ENCODE assay signal across 8 cellular contexts in the genomic region with DNA sequence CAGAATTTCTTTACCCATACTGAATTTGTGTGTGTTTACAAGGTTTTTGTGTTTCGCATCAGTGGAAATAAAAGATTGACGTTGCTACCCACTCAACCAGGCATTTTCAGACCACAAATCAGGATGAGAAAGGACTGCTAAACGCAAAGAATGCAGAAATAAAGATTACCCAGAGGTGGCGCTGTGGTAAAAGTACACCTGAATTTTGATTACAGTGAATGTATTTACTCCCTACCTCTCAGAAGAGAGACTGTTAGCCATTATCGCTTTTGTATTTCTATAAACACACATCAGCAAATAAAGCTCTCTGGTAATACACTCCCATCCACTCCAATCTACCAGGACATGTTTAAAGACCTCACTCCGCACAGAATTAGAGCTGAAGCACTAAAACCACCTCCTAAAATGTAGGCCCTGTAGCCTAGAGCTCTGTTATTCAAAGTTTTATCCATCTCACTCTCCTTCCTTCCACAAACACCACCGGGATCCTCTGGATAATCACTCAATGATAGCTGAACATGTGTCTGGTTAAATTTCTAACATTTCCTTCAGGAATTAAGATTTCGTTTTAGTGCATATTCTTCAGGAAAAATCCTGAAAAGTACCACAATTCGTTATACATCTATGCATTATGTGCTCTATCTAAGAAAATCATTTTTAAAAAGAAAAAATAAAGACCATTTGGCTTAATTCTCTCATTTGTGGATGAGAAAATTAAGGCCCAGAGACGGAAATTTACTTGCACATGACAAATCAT.
DNase-seq lines count a peak whose midpoint lies in the region; ATAC-seq, FAIRE-seq and TF ChIP-seq lines count a peak whose summit lies in the region.

No MANE protein-coding gene starts in this region.

- H3K4me3 ChIP-seq in AG04449 (ENCODE audit: low read depth, low read length) (no peak overlapping the region), epithelial cell of esophagus (ENCODE audit: low read length) (no peak overlapping the region), neutrophil (ENCODE audit: low read depth in 1 of 2, low read length in 1 of 2) (no peak overlapping the region)

- no peaks in the 10 kb centered on the region for H3K27me3 ChIP-seq in neutrophil

- ATAC-seq in GM18520 (IDR thresholded peaks at IDR 0.05; ENCODE audit: unreplicated experiment), result no peak
- ATAC-seq in HG03159 (IDR thresholded peaks at IDR 0.05; ENCODE audit: unreplicated experiment), result no peak

- DNase-seq in AG04449 (ENCODE audit: low read depth, low spot score) (no peak), GM10248 (ENCODE audit: extremely low spot score) (peak; percentile 41), NCI-H146 treated with DMSO at 0.1 percent for 48 hours (lab: John Stamatoyannopoulos, UW; ENCODE audit: unreplicated experiment) (peak; percentile 45), epithelial cell of esophagus (ENCODE audit: low read depth) (peak; percentile 71)

- H3K27ac ChIP-seq in neutrophil, result no peak overlapping the region

- FAIRE-seq in TTC549 (lab: Jason Lieb, UNC), result peak; percentile 76

- CTCF ChIA-PET in AG04449 (lab: Yijun Ruan, JAX), result interaction anchor here (0.6 to 3.9 kb wide), 42 partner anchors 9 to 977 kb away, joined by 3 to 37 read pairs (median 4); no protein-coding TSS in a partner anchor
- CTCF ChIA-PET in GM10248 (lab: Yijun Ruan, JAX), result interaction anchor here (0.6 to 3.5 kb wide), 24 partner anchors 10 to 736 kb away, joined by 3 to 42 read pairs (median 4); no protein-coding TSS in a partner anchor

- POLR2A ChIA-PET in AG04449 (lab: Yijun Ruan, JAX) (no interaction called here), GM10248 (lab: Yijun Ruan, JAX) (no interaction called here)

- no peaks in the 10 kb centered on the region for H3K9me3 ChIP-seq in neutrophil

- TF ChIP-seq CTCF in AG04449 (IDR thresholded peaks at IDR 0.05; ENCODE audit: insufficient read depth, low read length, missing control alignments), result peak; percentile 65
- peak; percentile 77 for TF ChIP-seq CTCF in GM10248 (IDR thresholded peaks at IDR 0.05; ENCODE audit: control extremely low read depth, extremely low read depth, low read depth, missing control alignments)
- peak; percentile 68 for TF ChIP-seq CTCF in epithelial cell of esophagus (IDR thresholded peaks at IDR 0.05; ENCODE audit: insufficient read depth, low read depth, low read length, missing control alignments)
- peak; percentile 72 for TF ChIP-seq CTCF in neutrophil (IDR thresholded peaks at IDR 0.05)

- peaks cover 23 to 25% of the 10 kb centered on the region in 2 experiments for H3K4me1 ChIP-seq in neutrophil (ENCODE audit: control insufficient read depth in 1 of 2, insufficient read depth in 1 of 2, low read depth in 1 of 2, low read length in 1 of 2)

- no peaks in the 10 kb centered on the region for H3K36me3 ChIP-seq in neutrophil
